In genomic region chr3:104598848-104599501, GRCh38 we compare ENCODE assay signal across 17 cellular contexts.
DNase-seq lines count a peak whose midpoint lies in the region; ATAC-seq, FAIRE-seq and TF ChIP-seq lines count a peak whose summit lies in the region.
"Had no signal": no experiment of that assay in that cellular context is flagged by ENCODE, and none has a peak within 500 bp of the region (broad histone marks: within the 10 kb centered on the region; RNA-seq: fewer than 3 reads in every experiment).

No MANE protein-coding gene starts in this region.

- H3K36me3 ChIP-seq in PC-3 (ENCODE audit: low read depth, low read length) = no peaks in the 10 kb centered on the region
- H3K36me3 ChIP-seq: ascending aorta, ovary, spleen, uterus had no signal

- H3K79me2 ChIP-seq in PC-3 (ENCODE audit: low read length) = no peaks in the 10 kb centered on the region

- no peaks in the 10 kb centered on the region for H4K20me1 ChIP-seq in PC-3 (ENCODE audit: low read length)

- DNase-seq in DMS79 treated with DMSO at 0.1 percent for 48 hours (lab: John Stamatoyannopoulos, UW) (peak; percentile 92), NCI-H187 treated with DMSO at 0.1 percent for 48 hours (lab: John Stamatoyannopoulos, UW) (peak; percentile 19), PC-3 (peak; percentile 81), myocyte (ENCODE audit: low read depth) (peak; percentile 42), RCC 7860 (ENCODE audit: low spot score) (no peak), DMS114 treated with DMSO at 0.1 percent for 48 hours (lab: John Stamatoyannopoulos, UW; ENCODE audit: unreplicated experiment) (no peak)
- no peak for DNase-seq in activated T-cell treated with anti-CD3 and anti-CD28 coated beads, Interleukin-2, amount 50 U/mL, for 48 hours
- DNase-seq: activated gamma-delta T cell; dermis blood vessel endothelial cell; ovary; SK-N-SH; spleen; stimulated activated naive CD8-positive, alpha-beta T cell treated with anti-CD3 and anti-CD28 coated beads, Interleukin-15, Interleukin-2, amounts not matched to agents 100 U/mL and 50 U/mL, for 24 hours; uterus had no signal

- H3K4me2 ChIP-seq in PC-3 (ENCODE audit: low read length) = peak overlapping the region; percentile 50
- H3K4me2 ChIP-seq: SK-N-SH had no signal

- no TSS peak for BruUV-seq in PC-3 (replicated peaks; lab: Mats Ljungman, UMichigan)

- FAIRE-seq in RCC 7860 (lab: Jason Lieb, UNC) = no peak
- FAIRE-seq: H54 had no signal

- H3K4me3 ChIP-seq in PC-3 (ENCODE audit: low read length) = peak overlapping the region; percentile 8; the same call in 1 of the 2 replicates
- H3K4me3 ChIP-seq: ascending aorta, ovary, spleen, uterus had no signal

- H3K9ac ChIP-seq in PC-3 (ENCODE audit: low read length) = 0 out of 2 replicates have a peak overlapping the region, but pooled peaks have one; percentile 14
- H3K9ac ChIP-seq: SK-N-SH had no signal

- no peak for TF ChIP-seq CTCF in PC-3 (conservative IDR thresholded peaks at IDR 0.05; ENCODE audit: low read depth, low read length)

- H3K27ac ChIP-seq in PC-3 (ENCODE audit: low read length) = peak overlapping the region; percentile 64
- H3K27ac ChIP-seq: ascending aorta, ovary, spleen, uterus had no signal

- CTCF ChIA-PET in PC-3 (lab: Charles Lee) = interaction anchor here (0.6 kb wide), 3 partner anchors 510 to 919 kb away, joined by 3 to 5 read pairs (median 3); no protein-coding TSS in a partner anchor

- intact Hi-C loops in PC-3 (cut with micrococcal nuclease) = loop anchor here (1.0 to 10.0 kb wide), 3 partner anchors 29 to 676 kb away; no protein-coding TSS in a partner anchor

- POLR2A ChIA-PET in PC-3 (lab: Charles Lee; ENCODE audit: unreplicated experiment) = interaction anchor here (0.5 to 0.6 kb wide), 3 partner anchors 11 to 50 kb away, joined by 3 read pairs; no protein-coding TSS in a partner anchor

- no peaks in the 10 kb centered on the region for H3K9me2 ChIP-seq in PC-3 (replicated peaks; ENCODE audit: low read length)
- H3K9me2 ChIP-seq: SK-N-SH had no signal

- H2AFZ ChIP-seq in PC-3 (ENCODE audit: low read length) = no peak overlapping the region; the same call in 1 of the 2 replicates

- no peaks in the 10 kb centered on the region for H3F3A ChIP-seq in PC-3 (ENCODE audit: low read length, unreplicated experiment)

- H3K27me3 ChIP-seq in PC-3 (ENCODE audit: low read length) = no peaks in the 10 kb centered on the region
- H3K27me3 ChIP-seq: ascending aorta, ovary, spleen, uterus had no signal

- ATAC-seq in PC-3 (peak; percentile 68), HG02973 (IDR thresholded peaks at IDR 0.05; ENCODE audit: unreplicated experiment) (no peak)
- ATAC-seq: stimulated activated naive CD8-positive, alpha-beta T cell treated with anti-CD3 and anti-CD28 coated beads, Interleukin-15, Interleukin-2, amounts not matched to agents 100 U/mL and 50 U/mL, for 24 hours had no signal

- peaks cover 28% of the 10 kb centered on the region for H3K4me1 ChIP-seq in PC-3 (ENCODE audit: insufficient read depth, low read length)
- H3K4me1 ChIP-seq: ascending aorta, spleen, uterus had no signal

- H3K9me3 ChIP-seq in PC-3 (ENCODE audit: low read length) = no peaks in the 10 kb centered on the region
- H3K9me3 ChIP-seq: ascending aorta, ovary, SK-N-SH, spleen, uterus had no signal

Comparison
In these comparisons a context has a peak if more than half of its experiments do, and no peak if none do; other contexts are left out.
1. DNase-seq: peak in DMS79 treated with DMSO at 0.1 percent for 48 hours (single experiment), NCI-H187 treated with DMSO at 0.1 percent for 48 hours (single experiment), PC-3 (single experiment) and myocyte (single experiment); none in RCC 7860 (single experiment), activated T-cell treated with anti-CD3 and anti-CD28 coated beads, Interleukin-2, amount 50 U/mL, for 48 hours (0 of 2) and DMS114 treated with DMSO at 0.1 percent for 48 hours (single experiment).